ENCODE assay signal across 8 cellular contexts in the genomic region with DNA sequence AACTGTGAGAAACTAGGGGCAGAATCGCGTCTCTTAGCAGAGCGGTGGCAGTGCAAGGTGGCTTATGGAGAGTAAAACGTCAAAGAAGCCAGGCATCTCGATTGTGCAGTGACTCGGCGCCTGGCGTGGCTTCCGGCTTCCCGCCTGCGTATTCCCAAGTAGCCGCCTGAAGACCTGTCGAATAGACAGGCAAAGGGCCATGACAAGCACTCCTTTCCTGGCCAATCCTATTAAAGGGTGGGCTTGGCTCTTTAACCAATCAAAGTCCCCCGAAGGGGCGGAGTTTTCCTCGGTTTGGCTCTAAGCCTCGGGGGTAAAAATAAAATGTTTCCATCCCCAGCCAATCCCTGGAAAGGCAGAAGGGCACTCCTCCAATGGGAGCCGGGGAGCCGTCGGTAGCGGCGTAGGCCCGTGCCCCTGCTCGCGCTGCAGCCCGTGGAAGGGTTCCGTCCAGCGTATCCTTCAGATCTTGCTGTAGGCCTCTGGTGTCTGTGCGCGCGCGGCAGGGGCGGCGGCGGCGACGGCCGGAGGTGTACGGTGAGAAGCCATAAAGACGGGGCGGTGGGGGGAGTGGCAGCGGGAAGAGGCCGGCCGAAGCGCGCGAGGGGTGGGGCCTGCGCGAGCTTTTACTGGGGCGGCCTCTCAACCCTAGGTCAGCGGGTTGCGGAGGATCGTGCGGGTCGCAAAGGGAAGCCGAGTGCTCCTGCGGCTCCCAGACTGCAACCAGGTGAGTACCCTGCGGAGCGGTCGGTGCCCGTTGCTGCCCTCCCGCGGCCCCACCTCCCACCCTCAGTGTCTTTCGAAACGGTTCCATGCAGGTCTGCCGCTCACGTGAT. TPM values are rescaled to one million over a fixed set of nuclear protein-coding genes. Genes with fewer than 3 reads are reported as not detected.
DNase-seq lines count a peak whose midpoint lies in the region; ATAC-seq and TF ChIP-seq lines count a peak whose summit lies in the region.

A gene with protein sequence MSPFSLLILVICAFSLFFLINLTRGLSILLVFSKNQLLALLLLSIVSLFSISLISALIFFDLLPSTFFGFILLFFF (plus strand): TSS at position 395 of the 836 bp plus-strand sequence. CDS start 30,131 bp downstream, outside the sequence.

- peaks cover 12% of the 10 kb centered on the region for H3K4me1 ChIP-seq in CD4-positive, CD25-positive, alpha-beta regulatory T cell (ENCODE audit: control insufficient read depth, insufficient read depth, low read length, poor library complexity, severe bottlenecking)

- no peak for TF ChIP-seq POLR2A in lower leg skin (IDR thresholded peaks at IDR 0.05)

- no peaks in the 10 kb centered on the region for H3K27me3 Mint-ChIP-seq in CD4-positive, CD25-positive, alpha-beta regulatory T cell
- no peaks in the 10 kb centered on the region for H3K27me3 Mint-ChIP-seq in activated CD8-positive, alpha-beta T cell treated with anti-CD3 and anti-CD28 coated beads for 36 hours

- H3K27me3 ChIP-seq in CD4-positive, CD25-positive, alpha-beta regulatory T cell (ENCODE audit: control insufficient read depth, insufficient read depth, low read length), result no peaks in the 10 kb centered on the region

- CTCF ChIA-PET in activated CD8-positive, alpha-beta T cell treated with anti-CD3 and anti-CD28 coated beads for 36 hours (lab: Charles Lee), result interaction anchor here (1.8 kb wide), 1 partner anchor 22 kb away, joined by 9 read pairs; no protein-coding TSS in a partner anchor

- peak within 1 kb of the TSS; percentile 80 for H3K27ac ChIP-seq in CD4-positive, CD25-positive, alpha-beta regulatory T cell (ENCODE audit: insufficient read depth, low read length, poor library complexity, severe bottlenecking)

- H3K4me1 Mint-ChIP-seq in CD4-positive, CD25-positive, alpha-beta regulatory T cell, result peaks cover 5 to 36% (median 19%) of the 10 kb centered on the region in 4 donors
- H3K4me1 Mint-ChIP-seq in activated CD8-positive, alpha-beta T cell treated with anti-CD3 and anti-CD28 coated beads for 36 hours (ENCODE audit: low read depth), result peaks cover 9% of the 10 kb centered on the region

- peaks cover 4% of the 10 kb centered on the region for H3K36me3 Mint-ChIP-seq in CD4-positive, CD25-positive, alpha-beta regulatory T cell
- no peaks in the 10 kb centered on the region for H3K36me3 Mint-ChIP-seq in activated CD8-positive, alpha-beta T cell treated with anti-CD3 and anti-CD28 coated beads for 36 hours (ENCODE audit: low read depth)

- H3K9me3 ChIP-seq in CD4-positive, CD25-positive, alpha-beta regulatory T cell (ENCODE audit: control insufficient read depth in 2 of 2, low read length in 2 of 2), result no peaks in the 10 kb centered on the region

- WGBS in lower leg skin, 2 donors, result 0 to 41% methylated on average over 15 to 59 of the region's 67 CpGs

- intact Hi-C loops in activated CD8-positive, alpha-beta T cell treated with anti-CD3 and anti-CD28 coated beads for 36 hours (cut with micrococcal nuclease), result no loop called here
- intact Hi-C loops in lower leg skin (cut with DNase I; ENCODE audit: low total_unique reads), result no loop called here

- peak within 1 kb of the TSS; percentile 81 for H3K4me3 ChIP-seq in CD4-positive, CD25-positive, alpha-beta regulatory T cell (ENCODE audit: low read depth, low read length)
- peak within 1 kb of the TSS; percentile 20 for H3K4me3 ChIP-seq in lower leg skin (ENCODE audit: low read depth, poor library complexity, severe bottlenecking)

- peaks cover 0 to 1% (median 0%) of the 10 kb centered on the region in 7 donors for H3K9me3 Mint-ChIP-seq in CD4-positive, CD25-positive, alpha-beta regulatory T cell
- no peaks in the 10 kb centered on the region for H3K9me3 Mint-ChIP-seq in activated CD8-positive, alpha-beta T cell treated with anti-CD3 and anti-CD28 coated beads for 36 hours

- POLR2A ChIA-PET in activated CD8-positive, alpha-beta T cell treated with anti-CD3 and anti-CD28 coated beads for 36 hours (lab: Charles Lee), result interaction anchor here (1.0 kb wide), 1 partner anchor 12 kb away, joined by 4 read pairs; a partner anchor contains a TSS

- H3K27ac Mint-ChIP-seq in CD4-positive, CD25-positive, alpha-beta regulatory T cell, result peak within 1 kb of the TSS; percentile 89 to 95 (median 94)
- H3K27ac Mint-ChIP-seq in activated CD8-positive, alpha-beta T cell treated with anti-CD3 and anti-CD28 coated beads for 36 hours, result peak within 1 kb of the TSS; percentile 90

- peak within 1 kb of the TSS; percentile 85 to 98 (median 89) for H3K4me3 Mint-ChIP-seq in CD4-positive, CD25-positive, alpha-beta regulatory T cell
- peak within 1 kb of the TSS; percentile 93 for H3K4me3 Mint-ChIP-seq in activated CD8-positive, alpha-beta T cell treated with anti-CD3 and anti-CD28 coated beads for 36 hours

- no peak for TF ChIP-seq CTCF in activated CD8-positive, alpha-beta T cell treated with anti-CD3 and anti-CD28 coated beads for 36 hours (IDR thresholded peaks at IDR 0.05)
- no peak for TF ChIP-seq CTCF in lower leg skin (IDR thresholded peaks at IDR 0.05)

- DNase-seq in CD4-positive, CD25-positive, alpha-beta regulatory T cell, result peak; percentile 79 to 91 (median 84)
- DNase-seq in NCI-H82 (lab: John Stamatoyannopoulos, UW), result peak; percentile 99
- peak; percentile 88 for DNase-seq in activated CD8-positive, alpha-beta T cell treated with anti-CD3 and anti-CD28 coated beads for 36 hours
- peak; percentile 86 for DNase-seq in ecto neural progenitor cell (ENCODE audit: low spot score)
- peak; percentile 87 to 96 for DNase-seq in lower leg skin (ENCODE audit: low spot score in 2 of 2)
- DNase-seq in stimulated activated CD4-positive, alpha-beta T cell treated with anti-CD3 and anti-CD28 coated beads, Interleukin-4, amount 100 ng/mL, for 48 hours (ENCODE audit: low read depth in 2 of 2), result peak; percentile 59 to 75

- ATAC-seq in CD4-positive, CD25-positive, alpha-beta regulatory T cell (ENCODE audit: low read depth in 2 of 2), result peak; percentile 82 to 84
- ATAC-seq in GM19438 (IDR thresholded peaks at IDR 0.05; ENCODE audit: low read depth, unreplicated experiment) (peak; percentile 85), HG03575 (IDR thresholded peaks at IDR 0.05; ENCODE audit: extremely low read depth, insufficient number of reproducible peaks, low FRiP score, unreplicated experiment) (peak; percentile 52)
- peak; percentile 87 for ATAC-seq in activated CD8-positive, alpha-beta T cell treated with anti-CD3 and anti-CD28 coated beads for 36 hours

- no peaks in the 10 kb centered on the region for H3K36me3 ChIP-seq in CD4-positive, CD25-positive, alpha-beta regulatory T cell (ENCODE audit: control insufficient read depth, insufficient read depth, low read length)

RNA-seq across cellular contexts. Expression of the gene that starts here (rescaled TPM):
- 14.1 TPM for total RNA-seq in CD4-positive, CD25-positive, alpha-beta regulatory T cell
- 1 to 10 TPM in 3 of 4 donors, under 1 TPM in 1; 0.81 to 2.2 (median 1.6) TPM for polyA plus RNA-seq in CD4-positive, CD25-positive, alpha-beta regulatory T cell
- total RNA-seq in activated CD8-positive, alpha-beta T cell treated with anti-CD3 and anti-CD28 coated beads for 36 hours, result 10 to 100 TPM; 11.1 to 11.7 TPM
- total RNA-seq in lower leg skin, result 10 to 100 TPM; 12.5 to 28.1 (median 21.8) TPM

Comparison
In these comparisons a context has a peak if more than half of its experiments do, and no peak if none do; other contexts are left out.
1. Peak in every context shown above with its lines: DNase-seq, ATAC-seq, H3K4me3 ChIP-seq and H3K27ac ChIP-seq.